Comparison of ENCODE assay signal across 8 cellular contexts in the genomic region with DNA sequence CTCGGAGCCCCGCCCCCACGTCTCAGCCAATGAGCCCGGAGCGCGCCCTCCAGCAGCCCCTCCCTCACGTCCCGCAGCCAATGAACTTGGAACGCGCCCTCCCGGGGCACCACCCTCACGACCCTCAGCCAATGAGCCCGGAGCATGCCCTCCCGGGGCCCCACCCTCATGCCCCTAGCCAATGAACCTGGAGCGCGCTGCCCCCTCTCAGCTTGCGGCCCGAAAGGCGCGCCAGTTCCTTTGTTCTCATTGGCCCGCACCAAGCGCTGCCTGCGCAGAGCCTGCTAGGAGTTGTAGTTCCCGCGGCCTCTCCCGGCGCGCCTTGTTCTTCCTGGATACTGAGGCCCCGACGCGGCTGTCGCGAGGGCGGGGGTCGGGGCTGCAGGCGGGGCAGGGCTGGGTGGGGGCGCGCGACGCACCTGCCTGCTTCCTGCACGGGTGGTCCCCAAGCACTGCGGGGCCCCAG. TPM values are rescaled to one million over a fixed set of nuclear protein-coding genes. Genes with fewer than 3 reads are reported as not detected.
DNase-seq lines count a peak whose midpoint lies in the region; ATAC-seq, FAIRE-seq and TF ChIP-seq lines count a peak whose summit lies in the region.

A gene (plus strand): TSS at position 325 of the 466 bp plus-strand sequence. CDS start 339 bp downstream, outside the sequence.

- H3K4me3 ChIP-seq in OCI-LY7 (ENCODE audit: low read depth, low read length, poor library complexity, severe bottlenecking) = peak within 1 kb of the TSS; percentile 94

- peak within 1 kb of the TSS; percentile 62 for H2AFZ ChIP-seq in OCI-LY7 (ENCODE audit: low read length)

- BruUV-seq in Calu3 (replicated peaks; lab: Mats Ljungman, UMichigan) (no TSS peak), OCI-LY7 (replicated peaks; lab: Mats Ljungman, UMichigan) (no TSS peak)

- peak within 1 kb of the TSS; percentile 81 for H3K4me3 Mint-ChIP-seq in Calu3 (ENCODE audit: low read depth, unreplicated experiment)
- H3K4me3 Mint-ChIP-seq in IgD-negative memory B cell = peak within 1 kb of the TSS; percentile 84 to 94 (median 90)

- peak; percentile 98 for FAIRE-seq in endometrium (lab: Jason Lieb, UNC)

- CTCF ChIA-PET in Calu3 (lab: Charles Lee) (interaction anchor here (0.6 to 4.6 kb wide), 13 partner anchors 15 to 232 kb away, joined by 3 to 45 read pairs (median 4); a partner anchor contains a TSS), OCI-LY7 (lab: Charles Lee; ENCODE audit: unreplicated experiment) (interaction anchor here (0.5 to 3.8 kb wide), 4 partner anchors 15 to 218 kb away, joined by 3 to 19 read pairs (median 4); a partner anchor contains a TSS)

- peak; percentile 85 for ATAC-seq in GM21576 (IDR thresholded peaks at IDR 0.05; ENCODE audit: unreplicated experiment)

- DNase-seq in Calu3 (peak; percentile 100), OCI-LY7 (ENCODE audit: low spot score) (peak; percentile 100), mesenteric fat pad (ENCODE audit: low spot score) (peak; percentile 100)
- DNase-seq in activated CD8-positive, alpha-beta memory T cell treated with anti-CD3 and anti-CD28 coated beads, Interleukin-2, amount 50 U/mL, for 48 hours = peak; percentile 99
- peak; percentile 100 for DNase-seq in stimulated activated CD8-positive, alpha-beta memory T cell treated with anti-CD3 and anti-CD28 coated beads, Interleukin-12 subunit alpha, Interleukin-12 subunit beta, amount 100 ng/mL, for 4 hours (ENCODE audit: low read depth)

- H3K27me3 Mint-ChIP-seq in Calu3 (ENCODE audit: unreplicated experiment) (no peaks in the 10 kb centered on the region), IgD-negative memory B cell (no peaks in the 10 kb centered on the region)

- peaks cover 8% of the 10 kb centered on the region for H3K4me1 Mint-ChIP-seq in Calu3 (ENCODE audit: low read depth, unreplicated experiment)
- peaks cover 7 to 10% (median 9%) of the 10 kb centered on the region in 3 donors for H3K4me1 Mint-ChIP-seq in IgD-negative memory B cell

- H4K20me1 ChIP-seq in OCI-LY7 (ENCODE audit: insufficient read depth, low read length) = no peaks in the 10 kb centered on the region

- H3K4me2 ChIP-seq in OCI-LY7 (ENCODE audit: low read length) = peak within 1 kb of the TSS; percentile 87

- H3K27ac Mint-ChIP-seq in Calu3 (ENCODE audit: unreplicated experiment) (peak within 1 kb of the TSS; percentile 76), IgD-negative memory B cell (peak within 1 kb of the TSS; percentile 64 to 86 (median 64))

- peaks cover 12% of the 10 kb centered on the region; the same call in 1 of the 2 replicates for H3K79me2 ChIP-seq in OCI-LY7 (ENCODE audit: insufficient read depth, low read depth, low read length)

- peak within 1 kb of the TSS; percentile 44 for H3K27ac ChIP-seq in OCI-LY7 (ENCODE audit: low read depth, low read length, poor library complexity, severe bottlenecking)

- H3K36me3 Mint-ChIP-seq in Calu3 (ENCODE audit: insufficient read depth, unreplicated experiment) (peaks cover 63% of the 10 kb centered on the region), IgD-negative memory B cell (peaks cover 1% of the 10 kb centered on the region)

- H3K36me3 ChIP-seq in OCI-LY7 (ENCODE audit: insufficient read depth, low read length) = peaks cover 10% of the 10 kb centered on the region; the same call in 1 of the 2 replicates

- intact Hi-C loops in Calu3 (cut with micrococcal nuclease; ENCODE audit: unreplicated experiment) = loop anchor here (2.0 to 5.0 kb wide), 2 partner anchors 68 to 129 kb away; no protein-coding TSS in a partner anchor
- intact Hi-C loops in OCI-LY7 (cut with micrococcal nuclease; ENCODE audit: unreplicated experiment) = loop anchor here (1.0 to 2.0 kb wide), 4 partner anchors 14 to 132 kb away; a partner anchor contains a TSS

- POLR2A ChIA-PET in OCI-LY7 (lab: Charles Lee) = interaction anchor here (0.7 to 2.0 kb wide), 5 partner anchors 12 to 147 kb away, joined by 3 to 9 read pairs (median 4); a partner anchor contains a TSS

- H3K9me3 ChIP-seq in OCI-LY7 (ENCODE audit: low read length) = no peaks in the 10 kb centered on the region

- TF ChIP-seq CTCF in Calu3 (IDR thresholded peaks at IDR 0.05; ENCODE audit: unreplicated experiment) (no peak), OCI-LY7 (conservative IDR thresholded peaks at IDR 0.05; ENCODE audit: low read length) (no peak)

- H3K9me3 Mint-ChIP-seq in Calu3 (ENCODE audit: low read depth, unreplicated experiment) (no peaks in the 10 kb centered on the region), IgD-negative memory B cell (no peaks in the 10 kb centered on the region)

- peaks cover 30% of the 10 kb centered on the region for H3K4me1 ChIP-seq in OCI-LY7 (ENCODE audit: insufficient read depth, low read length, poor library complexity, severe bottlenecking)

- no peaks in the 10 kb centered on the region for H3K9me2 ChIP-seq in OCI-LY7 (ENCODE audit: insufficient read depth, low read length)

RNA-seq across cellular contexts. Expression of the gene that starts here (rescaled TPM):
- 31.2 and 32.6 TPM in 2 replicates for total RNA-seq in Calu3 (2022)
- 5.3 TPM for polyA plus RNA-seq in IgD-negative memory B cell
- total RNA-seq in OCI-LY7 (2014; rRNA removed; shearing (Covaris generic)) = 52.0 and 62.6 TPM in 2 replicates
- total RNA-seq in OCI-LY7 (2022) = 40.9 and 41.2 TPM in 2 replicates
- 7.0 TPM for total RNA-seq in mesenteric fat pad

Comparison
In these comparisons a context has a peak if more than half of its experiments do, and no peak if none do; other contexts are left out.
1. Peak in every context shown above with its lines: DNase-seq, ATAC-seq, H3K4me3 ChIP-seq and H3K27ac ChIP-seq.